8 cellular contexts compared by ENCODE assay signal in the genomic region with DNA sequence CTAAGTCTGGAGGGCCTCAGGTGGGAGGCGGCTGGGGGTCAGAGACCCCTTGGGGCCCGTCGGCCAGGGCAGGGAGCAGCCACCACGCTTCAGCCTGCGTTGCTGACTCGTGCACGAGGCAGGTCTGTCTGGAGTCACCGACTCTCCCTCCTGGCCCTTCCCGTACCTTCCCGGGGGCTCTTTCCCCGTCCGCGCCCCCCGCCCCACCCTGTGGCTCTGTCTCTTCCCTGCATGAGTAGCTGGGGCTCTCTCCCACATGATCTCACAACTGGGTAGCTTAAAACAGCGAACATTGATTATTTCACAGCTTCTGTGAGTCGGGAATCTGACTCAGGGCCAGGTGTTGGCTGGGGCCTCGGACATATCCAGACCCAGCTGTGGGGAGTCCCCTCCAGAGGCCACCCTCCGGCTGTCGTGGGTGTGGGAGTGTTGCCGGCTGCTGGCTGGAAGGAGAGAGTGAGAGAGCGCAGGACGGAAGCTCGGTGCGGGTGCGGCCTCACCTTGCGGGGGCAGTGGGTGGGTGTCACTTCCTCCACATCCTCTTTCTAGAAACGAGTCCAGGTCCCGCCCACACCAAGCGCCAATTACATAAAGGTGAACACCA. TPM values are rescaled to one million over a fixed set of nuclear protein-coding genes. Genes with fewer than 3 reads are reported as not detected.
DNase-seq lines count a peak whose midpoint lies in the region; ATAC-seq and TF ChIP-seq lines count a peak whose summit lies in the region.

No MANE protein-coding gene starts in this region.

- H3K4me1 Mint-ChIP-seq in activated CD4-positive, alpha-beta memory T cell treated with anti-CD3 and anti-CD28 coated beads, Interleukin-2, amount 10 ng/mL, durations not matched to agents 7 days and 5 days = peaks cover 16% of the 10 kb centered on the region

- no peaks in the 10 kb centered on the region for H3K36me3 Mint-ChIP-seq in activated CD4-positive, alpha-beta memory T cell treated with anti-CD3 and anti-CD28 coated beads, Interleukin-2, amount 10 ng/mL, durations not matched to agents 7 days and 5 days (ENCODE audit: low read depth)

- CTCF ChIA-PET in activated CD4-positive, alpha-beta memory T cell treated with anti-CD3 and anti-CD28 coated beads, Interleukin-2, amount 10 ng/mL, durations not matched to agents 7 days and 5 days (lab: Charles Lee) = interaction anchor here (1.0 kb wide), 2 partner anchors 72 to 207 kb away, joined by 3 read pairs; no protein-coding TSS in a partner anchor

- in situ Hi-C loops in GM13977 (cut with MboI; ENCODE audit: low pct_unique_long_range_greater_than_20kb, low sequenced_read_pairs, unreplicated experiment) = no loop called here

- ATAC-seq in GM19023 (IDR thresholded peaks at IDR 0.05; ENCODE audit: unreplicated experiment) = no peak

- H3K4me3 Mint-ChIP-seq in activated CD4-positive, alpha-beta memory T cell treated with anti-CD3 and anti-CD28 coated beads, Interleukin-2, amount 10 ng/mL, durations not matched to agents 7 days and 5 days = peak overlapping the region; percentile 48

- peaks cover 6% of the 10 kb centered on the region for H3K9me3 Mint-ChIP-seq in activated CD4-positive, alpha-beta memory T cell treated with anti-CD3 and anti-CD28 coated beads, Interleukin-2, amount 10 ng/mL, durations not matched to agents 7 days and 5 days

- no peak for TF ChIP-seq CTCF in GM13977 (IDR thresholded peaks at IDR 0.05; ENCODE audit: extremely low read depth, insufficient read depth, missing control alignments)

- H3K27me3 Mint-ChIP-seq in activated CD4-positive, alpha-beta memory T cell treated with anti-CD3 and anti-CD28 coated beads, Interleukin-2, amount 10 ng/mL, durations not matched to agents 7 days and 5 days = peaks cover 23% of the 10 kb centered on the region

- POLR2A ChIA-PET in activated CD4-positive, alpha-beta memory T cell treated with anti-CD3 and anti-CD28 coated beads, Interleukin-2, amount 10 ng/mL, durations not matched to agents 7 days and 5 days (lab: Charles Lee) = interaction anchor here (1.0 kb wide), 1 partner anchor 174 kb away, joined by 3 read pairs; a partner anchor contains a TSS

- no peak overlapping the region for H3K27ac Mint-ChIP-seq in activated CD4-positive, alpha-beta memory T cell treated with anti-CD3 and anti-CD28 coated beads, Interleukin-2, amount 10 ng/mL, durations not matched to agents 7 days and 5 days

- DNase-seq in GM13977 (ENCODE audit: low spot score) (peak; percentile 80), putamen (ENCODE audit: low spot score) (no peak), NCI-H526 treated with DMSO at 0.1 percent for 48 hours (lab: John Stamatoyannopoulos, UW) (no peak)
- DNase-seq in activated CD4-positive, alpha-beta memory T cell treated with anti-CD3 and anti-CD28 coated beads, Interleukin-2, amount 10 ng/mL, durations not matched to agents 7 days and 5 days = peak; percentile 68
- DNase-seq in effector CD8-positive, alpha-beta T cell (lab: John Stamatoyannopoulos, UW) = peak; percentile 23
- DNase-seq in stimulated activated CD4-positive, alpha-beta T cell treated with anti-CD3 and anti-CD28 coated beads, Interleukin-15, amount 100 ng/mL, for 48 hours (ENCODE audit: low read depth in 2 of 2) = peak; percentile 18 to 31
- no peak for DNase-seq in effector CD4-positive, alpha-beta T cell

RNA-seq across cellular contexts. Expression of a gene that starts 17.3 kb away (rescaled TPM):
- total RNA-seq in activated CD4-positive, alpha-beta memory T cell treated with anti-CD3 and anti-CD28 coated beads, Interleukin-2, amount 10 ng/mL, durations not matched to agents 7 days and 5 days = under 1 TPM; 0.15 to 0.18 TPM

Comparison
In these comparisons a context has a peak if more than half of its experiments do, and no peak if none do; other contexts are left out.
1. DNase-seq: peak in GM13977 (single experiment), activated CD4-positive, alpha-beta memory T cell treated with anti-CD3 and anti-CD28 coated beads, Interleukin-2, amount 10 ng/mL, durations not matched to agents 7 days and 5 days (single experiment), effector CD8-positive, alpha-beta T cell (single experiment) and stimulated activated CD4-positive, alpha-beta T cell treated with anti-CD3 and anti-CD28 coated beads, Interleukin-15, amount 100 ng/mL, for 48 hours (2 of 2); none in putamen (single experiment), NCI-H526 treated with DMSO at 0.1 percent for 48 hours (single experiment) and effector CD4-positive, alpha-beta T cell (single experiment).